Comparison of ENCODE assay signal across 18 cellular contexts in the genomic region with DNA sequence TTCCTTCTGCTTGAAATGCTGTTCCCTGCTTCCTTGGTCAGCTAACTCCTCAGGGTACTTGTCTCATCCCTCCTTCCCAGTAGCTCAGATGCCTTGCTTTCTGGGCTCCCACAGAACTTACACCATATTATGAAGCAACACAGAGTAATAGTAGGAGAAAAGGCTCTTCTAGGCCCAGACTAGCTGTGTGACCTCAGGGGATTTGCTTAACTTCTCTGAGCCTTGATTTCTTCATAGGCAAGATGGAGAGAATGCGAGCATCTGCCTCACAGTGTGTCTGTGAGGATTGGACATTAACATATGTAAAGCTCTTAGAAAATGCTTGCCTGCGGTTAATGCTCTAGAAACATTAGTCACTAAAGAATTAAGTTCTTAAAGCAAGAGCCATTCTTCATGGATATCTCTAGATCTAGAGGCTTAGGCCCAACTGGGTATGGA. TPM values are rescaled to one million over a fixed set of nuclear protein-coding genes. Genes with fewer than 3 reads are reported as not detected.
DNase-seq lines count a peak whose midpoint lies in the region; ATAC-seq and TF ChIP-seq lines count a peak whose summit lies in the region.
"Had no signal": no experiment of that assay in that cellular context is flagged by ENCODE, and none has a peak within 500 bp of the region (broad histone marks: within the 10 kb centered on the region; RNA-seq: fewer than 3 reads in every experiment).

No MANE protein-coding gene starts in this region.

- DNase-seq in CD8-positive, alpha-beta T cell = no peak
- DNase-seq in MM.1S (no peak), esophagus muscularis mucosa (ENCODE audit: extremely low spot score) (no peak), retinal pigment epithelial cell (ENCODE audit: low read depth) (peak; percentile 35), DMS79 treated with DMSO at 0.1 percent for 48 hours (lab: John Stamatoyannopoulos, UW) (no peak), GM10248 (ENCODE audit: extremely low spot score) (no peak), NCI-H187 (lab: John Stamatoyannopoulos, UW) (no peak)
- DNase-seq: activated CD4-positive, alpha-beta T cell treated with anti-CD3 and anti-CD28 coated beads, Interleukin-2, amount 50 U/mL, for 4 hours; brain microvascular endothelial cell; GDM1; head of caudate nucleus; NCI-H1092; NCI-H510A treated with DMSO at 0.1 percent for 48 hours; stimulated activated CD4-positive, alpha-beta T cell treated with anti-CD3 and anti-CD28 coated beads, Interleukin-1b, Interleukin-23, amount 100 ng/mL, for 48 hours had no signal

- no peaks in the 10 kb centered on the region for H3K9me3 Mint-ChIP-seq in CD8-positive, alpha-beta T cell
- H3K9me3 Mint-ChIP-seq: activated T-helper 1 cell treated with anti-CD3 and anti-CD28 coated beads, Interleukin-12 subunit alpha, Interleukin-12 subunit beta, Interleukin-2, Interleukin-4 antibody, amounts not matched to agents 30 ng/mL and 10 ng/mL and 1 ng/mL, durations not matched to agents 14 hours and 24 hours and 36 hours had no signal

- H3K4me3 ChIP-seq in CD8-positive, alpha-beta T cell (ENCODE audit: low read depth, low read length) = no peak overlapping the region
- H3K4me3 ChIP-seq in MM.1S (ENCODE audit: low read length) = peak overlapping the region; percentile 21; the same call in 1 of the 2 replicates
- peak overlapping the region in 2 of 4 donors; percentile 4 to 33 for H3K4me3 ChIP-seq in esophagus muscularis mucosa
- no peak overlapping the region for H3K4me3 ChIP-seq in retinal pigment epithelial cell (ENCODE audit: low read length)

- peak overlapping the region; percentile 69; the same call in 1 of the 2 replicates for H2AFZ ChIP-seq in MM.1S (ENCODE audit: low read length)

- no peaks in the 10 kb centered on the region for H4K20me1 ChIP-seq in MM.1S (ENCODE audit: insufficient read depth, low read length)

- no peaks in the 10 kb centered on the region for H3K36me3 ChIP-seq in CD8-positive, alpha-beta T cell (ENCODE audit: insufficient read depth, low read length)
- H3K36me3 ChIP-seq in MM.1S (replicated peaks; ENCODE audit: insufficient read depth, low read length) (no peaks in the 10 kb centered on the region), esophagus muscularis mucosa (no peaks in the 10 kb centered on the region)
- H3K36me3 ChIP-seq: brain microvascular endothelial cell had no signal

- intact Hi-C loops in CD8-positive, alpha-beta T cell (cut with DNase I, micrococcal nuclease) = loop anchor here in 1 of 2 experiments (2.0 kb wide), 1 partner anchor 20 kb away; no protein-coding TSS in a partner anchor
- intact Hi-C loops in esophagus muscularis mucosa (cut with DNase I) = no loop called here

- no peaks in the 10 kb centered on the region for H3K79me2 ChIP-seq in MM.1S (ENCODE audit: low read length)
- H3K79me2 ChIP-seq: parathyroid adenoma had no signal

- POLR2A ChIA-PET in CD8-positive, alpha-beta T cell (lab: Charles Lee) = interaction anchor here (1.1 to 2.0 kb wide), 5 partner anchors 11 to 43 kb away, joined by 3 to 9 read pairs (median 5); no protein-coding TSS in a partner anchor
- POLR2A ChIA-PET in GM10248 (lab: Yijun Ruan, JAX) = no interaction called here

- CTCF ChIA-PET in CD8-positive, alpha-beta T cell (lab: Charles Lee) = interaction anchor here (0.6 to 2.4 kb wide), 10 partner anchors 17 to 509 kb away, joined by 3 to 10 read pairs (median 4); no protein-coding TSS in a partner anchor
- CTCF ChIA-PET in GM10248 (lab: Yijun Ruan, JAX) = interaction anchor here (0.9 to 17.8 kb wide), 10 partner anchors 6 to 236 kb away, joined by 3 to 158 read pairs (median 4); no protein-coding TSS in a partner anchor

- no peak overlapping the region for H3K27ac ChIP-seq in CD8-positive, alpha-beta T cell (ENCODE audit: low read depth, low read length)
- H3K27ac ChIP-seq in MM.1S (ENCODE audit: low read length) (no peak overlapping the region), esophagus muscularis mucosa (replicated peaks in 1 of 4) (peak overlapping the region in 3 of 4 donors; percentile 8 to 67 (median 27))
- H3K27ac ChIP-seq: brain microvascular endothelial cell, C4-2B had no signal

- H3K4me1 ChIP-seq in CD8-positive, alpha-beta T cell (ENCODE audit: insufficient read depth, low read length) = peaks cover 9% of the 10 kb centered on the region
- peaks cover 12% of the 10 kb centered on the region for H3K4me1 ChIP-seq in MM.1S (ENCODE audit: low read length)
- peaks cover 9 to 43% (median 25%) of the 10 kb centered on the region in 4 donors for H3K4me1 ChIP-seq in esophagus muscularis mucosa
- H3K4me1 ChIP-seq: parathyroid adenoma had no signal

- 100% methylated on average over 2 of the region's 2 CpGs for WGBS in esophagus muscularis mucosa

- H3F3A ChIP-seq in MM.1S (ENCODE audit: insufficient read depth, low read length) = no peaks in the 10 kb centered on the region

- no peaks in the 10 kb centered on the region for H3K9me3 ChIP-seq in CD8-positive, alpha-beta T cell (ENCODE audit: low read length)
- H3K9me3 ChIP-seq in MM.1S (replicated peaks; ENCODE audit: insufficient read depth, low read length) = no peaks in the 10 kb centered on the region
- H3K9me3 ChIP-seq in esophagus muscularis mucosa = no peaks in the 10 kb centered on the region

- H3K36me3 Mint-ChIP-seq in CD8-positive, alpha-beta T cell = no peaks in the 10 kb centered on the region

- peak overlapping the region; percentile 15 for H3K27ac Mint-ChIP-seq in CD8-positive, alpha-beta T cell
- H3K27ac Mint-ChIP-seq: activated T-helper 1 cell treated with anti-CD3 and anti-CD28 coated beads, Interleukin-12 subunit alpha, Interleukin-12 subunit beta, Interleukin-2, Interleukin-4 antibody, amounts not matched to agents 30 ng/mL and 10 ng/mL and 1 ng/mL, durations not matched to agents 14 hours and 24 hours and 36 hours had no signal

- TF ChIP-seq CTCF in CD8-positive, alpha-beta T cell (IDR thresholded peaks at IDR 0.05) = no peak
- TF ChIP-seq CTCF in MM.1S (IDR thresholded peaks at IDR 0.05; ENCODE audit: low read length) (no peak), esophagus muscularis mucosa (IDR thresholded peaks at IDR 0.05) (no peak), retinal pigment epithelial cell (conservative IDR thresholded peaks at IDR 0.05; ENCODE audit: low read depth, low read length) (no peak), GM10248 (IDR thresholded peaks at IDR 0.05; ENCODE audit: control extremely low read depth, extremely low read depth, low read depth, missing control alignments) (no peak)

- no peaks in the 10 kb centered on the region for H3K27me3 ChIP-seq in CD8-positive, alpha-beta T cell (ENCODE audit: insufficient read depth, low read length)
- no peaks in the 10 kb centered on the region for H3K27me3 ChIP-seq in MM.1S (replicated peaks; ENCODE audit: insufficient read depth, low read length)
- no peaks in the 10 kb centered on the region for H3K27me3 ChIP-seq in esophagus muscularis mucosa
- H3K27me3 ChIP-seq: brain microvascular endothelial cell had no signal

- peaks cover 24% of the 10 kb centered on the region for H3K4me1 Mint-ChIP-seq in CD8-positive, alpha-beta T cell (ENCODE audit: low read depth)

- H3K4me3 Mint-ChIP-seq in CD8-positive, alpha-beta T cell = no peak overlapping the region
- H3K4me3 Mint-ChIP-seq: activated T-helper 1 cell treated with anti-CD3 and anti-CD28 coated beads, Interleukin-12 subunit alpha, Interleukin-12 subunit beta, Interleukin-2, Interleukin-4 antibody, amounts not matched to agents 30 ng/mL and 10 ng/mL and 1 ng/mL, durations not matched to agents 14 hours and 24 hours and 36 hours had no signal

- no peaks in the 10 kb centered on the region for H3K27me3 Mint-ChIP-seq in CD8-positive, alpha-beta T cell (ENCODE audit: low read depth)

- no peak for TF ChIP-seq EP300 in esophagus muscularis mucosa (IDR thresholded peaks at IDR 0.05)

- no peak for ATAC-seq in CD8-positive, alpha-beta T cell
- ATAC-seq in GM19395 (IDR thresholded peaks at IDR 0.05; ENCODE audit: unreplicated experiment) = no peak

- H3K4me2 ChIP-seq in MM.1S (ENCODE audit: low read depth, low read length) = peak overlapping the region; percentile 50

- H3K9me2 ChIP-seq in MM.1S (replicated peaks; ENCODE audit: insufficient read depth, low read length) = no peaks in the 10 kb centered on the region

- TF ChIP-seq POLR2A in esophagus muscularis mucosa (IDR thresholded peaks at IDR 0.05; ENCODE audit: low read depth) = no peak

- H3K9ac ChIP-seq in MM.1S (ENCODE audit: low read length) = no peak overlapping the region; the same call in 1 of the 2 replicates
- H3K9ac ChIP-seq: parathyroid adenoma had no signal

RNA-seq across cellular contexts. Expression of gene PECAM1, which starts 22.3 kb away (rescaled TPM):
- 10 to 100 TPM; 64.3 to 70.6 TPM for total RNA-seq in CD8-positive, alpha-beta T cell
- 100 to 1,000 TPM in 2 of 4 donors, 10 to 100 TPM in 2; 52.3 to 270 (median 148) TPM for total RNA-seq in esophagus muscularis mucosa

RNA-seq across cellular contexts. Expression of gene MILR1, which starts 36.0 kb away (rescaled TPM):
- not detected for total RNA-seq in CD8-positive, alpha-beta T cell
- total RNA-seq in esophagus muscularis mucosa = 1 to 10 TPM; 2.9 to 6.6 (median 4.2) TPM

Comparison
In these comparisons a context has a peak if more than half of its experiments do, and no peak if none do; other contexts are left out.
1. H3K27ac ChIP-seq: peak in esophagus muscularis mucosa (3 of 4); none in CD8-positive, alpha-beta T cell (single experiment) and MM.1S (single experiment).